18 cellular contexts compared by ENCODE assay signal in genomic region chr13:106491928-106492327, GRCh38. TPM values are rescaled to one million over a fixed set of nuclear protein-coding genes. Genes with fewer than 3 reads are reported as not detected.
DNase-seq lines count a peak whose midpoint lies in the region; TF ChIP-seq lines count a peak whose summit lies in the region.
"Had no signal": no experiment of that assay in that cellular context is flagged by ENCODE, and none has a peak within 500 bp of the region (broad histone marks: within the 10 kb centered on the region; RNA-seq: fewer than 3 reads in every experiment).

No MANE protein-coding gene starts in this region.

- no peaks in the 10 kb centered on the region for H3K27me3 ChIP-seq in PC-9 (ENCODE audit: insufficient read depth, low read depth)
- H3K27me3 ChIP-seq in testis = no peaks in the 10 kb centered on the region
- H3K27me3 ChIP-seq: suprapubic skin had no signal

- H3K4me1 Mint-ChIP-seq in endothelial cell (ENCODE audit: unreplicated experiment) = peaks cover 58% of the 10 kb centered on the region
- H3K4me1 Mint-ChIP-seq in nephron = peaks cover 20% of the 10 kb centered on the region

- no peaks in the 10 kb centered on the region for H3K9me2 ChIP-seq in PC-9 (ENCODE audit: insufficient read depth)

- BruUV-seq in PC-9 (replicated peaks; lab: Mats Ljungman, UMichigan) = TSS peak; percentile 13

- TF ChIP-seq POLR2A in testis (IDR thresholded peaks at IDR 0.05) = no peak

- H3K9me3 Mint-ChIP-seq in endothelial cell (ENCODE audit: unreplicated experiment) (no peaks in the 10 kb centered on the region), nephron (no peaks in the 10 kb centered on the region)
- H3K9me3 Mint-ChIP-seq: activated T-helper 1 cell treated with anti-CD3 and anti-CD28 coated beads, Interleukin-12 subunit alpha, Interleukin-12 subunit beta, Interleukin-2, Interleukin-4 antibody, amounts not matched to agents 30 ng/mL and 10 ng/mL and 1 ng/mL, durations not matched to agents 14 hours and 24 hours and 36 hours had no signal

- H2AFZ ChIP-seq in PC-9 = no peak overlapping the region

- CTCF ChIA-PET in PC-9 (lab: Charles Lee) = no interaction called here

- intact Hi-C loops in PC-9 (cut with micrococcal nuclease; ENCODE audit: unreplicated experiment) = no loop called here
- intact Hi-C loops in testis (cut with DNase I; ENCODE audit: low total_unique reads) = no loop called here

- peaks cover 32% of the 10 kb centered on the region for H3K36me3 ChIP-seq in PC-9 (ENCODE audit: low read depth)
- H3K36me3 ChIP-seq in testis (ENCODE audit: low read depth, missing control alignments) = no peaks in the 10 kb centered on the region

- H3K4me3 Mint-ChIP-seq in endothelial cell (ENCODE audit: unreplicated experiment) (peak overlapping the region; percentile 77), nephron (peak overlapping the region in 1 of 3 experiments; percentile 54)
- H3K4me3 Mint-ChIP-seq: activated T-helper 1 cell treated with anti-CD3 and anti-CD28 coated beads, Interleukin-12 subunit alpha, Interleukin-12 subunit beta, Interleukin-2, Interleukin-4 antibody, amounts not matched to agents 30 ng/mL and 10 ng/mL and 1 ng/mL, durations not matched to agents 14 hours and 24 hours and 36 hours had no signal

- H3K4me2 ChIP-seq in PC-9 = no peak overlapping the region

- H4K20me1 ChIP-seq in PC-9 (ENCODE audit: insufficient read depth) = no peaks in the 10 kb centered on the region; the same call in 1 of the 2 replicates

- H3K79me2 ChIP-seq in PC-9 (ENCODE audit: low read depth) = peaks cover 31% of the 10 kb centered on the region

- no peak overlapping the region for H3K27ac ChIP-seq in PC-9
- H3K27ac ChIP-seq in testis = peak overlapping the region in 1 of 2 donors; percentile 64
- H3K27ac ChIP-seq: suprapubic skin, WERI-Rb-1 had no signal

- H3K36me3 Mint-ChIP-seq in endothelial cell (ENCODE audit: low read depth, unreplicated experiment) (peaks cover 55% of the 10 kb centered on the region), nephron (ENCODE audit: low read depth) (peaks cover 66% of the 10 kb centered on the region)

- POLR2A ChIA-PET in PC-9 (lab: Charles Lee; ENCODE audit: unreplicated experiment) = no interaction called here

- H3K27me3 Mint-ChIP-seq in endothelial cell (ENCODE audit: unreplicated experiment) = peaks cover 17% of the 10 kb centered on the region
- no peaks in the 10 kb centered on the region for H3K27me3 Mint-ChIP-seq in nephron (ENCODE audit: low read depth)

- H3F3A ChIP-seq in PC-9 (ENCODE audit: insufficient read depth, low read depth) = peaks cover 28% of the 10 kb centered on the region

- in situ Hi-C loops in GM13977 (cut with MboI; ENCODE audit: low pct_unique_long_range_greater_than_20kb, low sequenced_read_pairs, unreplicated experiment) = no loop called here

- no peak for DNase-seq in PC-9
- DNase-seq in endothelial cell (ENCODE audit: low spot score) = no peak
- peak; percentile 80 for DNase-seq in testis
- DNase-seq in GM13977 (ENCODE audit: low spot score) = no peak
- no peak for DNase-seq in NCI-H524 (lab: John Stamatoyannopoulos, UW)
- no peak for DNase-seq in activated effector memory CD4-positive, alpha-beta T cell treated with anti-CD3 and anti-CD28 coated beads, Interleukin-2, amount 50 U/mL, for 16 hours
- DNase-seq: cerebellar nuclear complex; GOT3; mammary epithelial cell; NCI-H2081; Right ventricle myocardium superior; stimulated activated CD4-positive, alpha-beta T cell treated with anti-CD3 and anti-CD28 coated beads, Interleukin-2, amount 100 ng/mL, for 48 hours; WERI-Rb-1 had no signal

- no peaks in the 10 kb centered on the region for H3K4me1 ChIP-seq in PC-9 (replicated peaks; ENCODE audit: insufficient read depth)
- peaks cover 39% of the 10 kb centered on the region for H3K4me1 ChIP-seq in testis
- H3K4me1 ChIP-seq: suprapubic skin had no signal

- TF ChIP-seq CTCF in PC-9 (conservative IDR thresholded peaks at IDR 0.05) (no peak), endothelial cell (IDR thresholded peaks at IDR 0.05; ENCODE audit: unreplicated experiment) (no peak), nephron (IDR thresholded peaks at IDR 0.05; ENCODE audit: unreplicated experiment in 3 of 3) (no peak), testis (IDR thresholded peaks at IDR 0.05) (no peak), GM13977 (IDR thresholded peaks at IDR 0.05; ENCODE audit: extremely low read depth, insufficient read depth, missing control alignments) (no peak)

- H3K4me3 ChIP-seq in PC-9 = no peak overlapping the region
- no peak overlapping the region for H3K4me3 ChIP-seq in testis
- H3K4me3 ChIP-seq: K562, suprapubic skin had no signal

- H3K9me3 ChIP-seq in PC-9 (ENCODE audit: insufficient read depth, low read depth) (no peaks in the 10 kb centered on the region), testis (no peaks in the 10 kb centered on the region)
- H3K9me3 ChIP-seq: suprapubic skin had no signal

- WGBS in testis, 2 donors = 57 to 70% methylated on average over 10 of the region's 10 CpGs

- peak overlapping the region; percentile 32 for H3K27ac Mint-ChIP-seq in endothelial cell (ENCODE audit: unreplicated experiment)
- peak overlapping the region; percentile 41 to 65 (median 46) for H3K27ac Mint-ChIP-seq in nephron
- H3K27ac Mint-ChIP-seq: activated T-helper 1 cell treated with anti-CD3 and anti-CD28 coated beads, Interleukin-12 subunit alpha, Interleukin-12 subunit beta, Interleukin-2, Interleukin-4 antibody, amounts not matched to agents 30 ng/mL and 10 ng/mL and 1 ng/mL, durations not matched to agents 14 hours and 24 hours and 36 hours; B cell had no signal

RNA-seq across cellular contexts. Expression of gene EFNB2, which starts 43.5 kb away (rescaled TPM):
- total RNA-seq in PC-9 (2021) (13.4 and 17.5 TPM in 2 replicates), endothelial cell (ENCODE audit: unreplicated experiment) (353 TPM), testis (10 to 100 TPM; 24.7 to 37.7 TPM)
- polyA plus RNA-seq in testis (ENCODE audit: insufficient read depth, low read depth, low replicate concordance) = 17.4 TPM
